ENCODE assay signal across 17 cellular contexts in genomic region chr5:143889986-143890385, GRCh38.
A peak's percentile ranks its signal among the peaks of the same experiment; 100 is the strongest.
DNase-seq lines count a peak whose midpoint lies in the region; ATAC-seq, FAIRE-seq and TF ChIP-seq lines count a peak whose summit lies in the region.
"Had no signal": no experiment of that assay in that cellular context is flagged by ENCODE, and none has a peak within 500 bp of the region (broad histone marks: within the 10 kb centered on the region; RNA-seq: fewer than 3 reads in every experiment).

No MANE protein-coding gene starts in this region.

- peaks cover 34% of the 10 kb centered on the region for H3K4me1 Mint-ChIP-seq in astrocyte (ENCODE audit: low read depth, unreplicated experiment)

- no peak overlapping the region for H2AFZ ChIP-seq in astrocyte (ENCODE audit: low read depth, low read length)

- H3K4me1 ChIP-seq in astrocyte (ENCODE audit: insufficient read depth, low read length) (peaks cover 25% of the 10 kb centered on the region), colonic mucosa (no peaks in the 10 kb centered on the region)

- H3K79me2 ChIP-seq in astrocyte (ENCODE audit: insufficient read depth, low read length), result no peaks in the 10 kb centered on the region

- DNase-seq in AG08395 (ENCODE audit: low spot score) (peak; percentile 73), LHCN-M2 (ENCODE audit: low read depth) (peak; percentile 61), astrocyte (ENCODE audit: low read depth) (peak; percentile 67), iris pigment epithelial cell (ENCODE audit: low read depth) (peak; percentile 95), colonic mucosa (no peak), NCI-H2107 treated with DMSO at 0.1 percent for 48 hours (lab: John Stamatoyannopoulos, UW; ENCODE audit: unreplicated experiment) (no peak), DMS153 treated with DMSO at 0.1 percent for 48 hours (lab: John Stamatoyannopoulos, UW; ENCODE audit: unreplicated experiment) (no peak)
- DNase-seq: activated naive CD8-positive, alpha-beta T cell treated with anti-CD3 and anti-CD28 coated beads, Interleukin-2, amount 10 ng/mL, durations not matched to agents 7 days and 5 days; GOT3; KBM-7; NCI-H2029 treated with DMSO at 0.1 percent for 48 hours; OCI-M1 had no signal

- no peak overlapping the region for H3K4me3 Mint-ChIP-seq in astrocyte (ENCODE audit: unreplicated experiment)
- H3K4me3 Mint-ChIP-seq: activated naive CD8-positive, alpha-beta T cell treated with anti-CD3 and anti-CD28 coated beads, Interleukin-2, amount 10 ng/mL, durations not matched to agents 7 days and 5 days; dendritic cell treated with granulocyte-macrophage colony-stimulating factor and Interleukin-4, amounts not matched to agents 40 ng/mL and 50 ng/mL, for 4 days had no signal

- no peak for TF ChIP-seq CTCF in astrocyte (IDR thresholded peaks at IDR 0.05; ENCODE audit: insufficient read depth, low read depth, low read length)
- no peak for TF ChIP-seq CTCF in colonic mucosa (IDR thresholded peaks at IDR 0.05)

- no peaks in the 10 kb centered on the region for H3K27me3 ChIP-seq in astrocyte (ENCODE audit: insufficient read depth, low read length)
- H3K27me3 ChIP-seq in colonic mucosa, result no peaks in the 10 kb centered on the region
- H3K27me3 ChIP-seq: gastroesophageal sphincter had no signal

- H3K9ac ChIP-seq in astrocyte (ENCODE audit: low read length) (no peak overlapping the region), colonic mucosa (ENCODE audit: low read depth in 2 of 2, low read length in 2 of 2) (no peak overlapping the region)

- FAIRE-seq in astrocyte (lab: Jason Lieb, UNC), result peak; percentile 74
- FAIRE-seq: GM19239, islet of Langerhans had no signal

- H3K36me3 ChIP-seq in astrocyte (ENCODE audit: insufficient read depth, low read length) (no peaks in the 10 kb centered on the region), colonic mucosa (no peaks in the 10 kb centered on the region)
- H3K36me3 ChIP-seq: gastroesophageal sphincter had no signal

- no peaks in the 10 kb centered on the region for H3K9me3 Mint-ChIP-seq in astrocyte (ENCODE audit: unreplicated experiment)
- H3K9me3 Mint-ChIP-seq: activated naive CD8-positive, alpha-beta T cell treated with anti-CD3 and anti-CD28 coated beads, Interleukin-2, amount 10 ng/mL, durations not matched to agents 7 days and 5 days; dendritic cell treated with granulocyte-macrophage colony-stimulating factor and Interleukin-4, amounts not matched to agents 40 ng/mL and 50 ng/mL, for 4 days had no signal

- H3K27ac ChIP-seq in astrocyte (ENCODE audit: low read depth, low read length) (no peak overlapping the region), colonic mucosa (no peak overlapping the region)
- H3K27ac ChIP-seq: gastroesophageal sphincter had no signal

- no peaks in the 10 kb centered on the region for H3K36me3 Mint-ChIP-seq in astrocyte (ENCODE audit: low read depth, unreplicated experiment)
- H3K36me3 Mint-ChIP-seq: activated naive CD8-positive, alpha-beta T cell treated with anti-CD3 and anti-CD28 coated beads, Interleukin-2, amount 10 ng/mL, durations not matched to agents 7 days and 5 days had no signal

- H3K4me3 ChIP-seq in astrocyte (ENCODE audit: insufficient read depth, low read depth, low read length), result no peak overlapping the region
- no peak overlapping the region for H3K4me3 ChIP-seq in colonic mucosa
- H3K4me3 ChIP-seq: gastroesophageal sphincter had no signal

- no peaks in the 10 kb centered on the region for H4K20me1 ChIP-seq in astrocyte (ENCODE audit: insufficient read depth, low read length)

- ATAC-seq in GM21619 (IDR thresholded peaks at IDR 0.05; ENCODE audit: unreplicated experiment), result no peak
- ATAC-seq: gastroesophageal sphincter had no signal

- no peak overlapping the region for H3K4me2 ChIP-seq in astrocyte (ENCODE audit: low read length)

- intact Hi-C loops in colonic mucosa (cut with DNase I), result no loop called here

- no peaks in the 10 kb centered on the region for H3K9me3 ChIP-seq in astrocyte (ENCODE audit: insufficient read depth, low read depth, low read length)
- no peaks in the 10 kb centered on the region for H3K9me3 ChIP-seq in colonic mucosa
- H3K9me3 ChIP-seq: gastroesophageal sphincter had no signal

- peak overlapping the region; percentile 66 for H3K27ac Mint-ChIP-seq in astrocyte (ENCODE audit: unreplicated experiment)
- H3K27ac Mint-ChIP-seq: activated naive CD8-positive, alpha-beta T cell treated with anti-CD3 and anti-CD28 coated beads, Interleukin-2, amount 10 ng/mL, durations not matched to agents 7 days and 5 days; dendritic cell treated with granulocyte-macrophage colony-stimulating factor and Interleukin-4, amounts not matched to agents 40 ng/mL and 50 ng/mL, for 4 days had no signal

- H3K27me3 Mint-ChIP-seq in astrocyte (ENCODE audit: low read depth, unreplicated experiment), result no peaks in the 10 kb centered on the region

Comparison
In these comparisons a context has a peak if more than half of its experiments do, and no peak if none do; other contexts are left out.
1. DNase-seq: peak in AG08395 (single experiment), LHCN-M2 (single experiment), astrocyte (single experiment) and iris pigment epithelial cell (single experiment); none in colonic mucosa (single experiment), NCI-H2107 treated with DMSO at 0.1 percent for 48 hours (single experiment) and DMS153 treated with DMSO at 0.1 percent for 48 hours (single experiment).